In genomic region chr16:69553332-69553731, GRCh38 we compare ENCODE assay signal across 21 cellular contexts. TPM values are rescaled to one million over a fixed set of nuclear protein-coding genes. Genes with fewer than 3 reads are reported as not detected.
A peak's percentile ranks its signal among the peaks of the same experiment; 100 is the strongest.
DNase-seq lines count a peak whose midpoint lies in the region; ATAC-seq, FAIRE-seq and TF ChIP-seq lines count a peak whose summit lies in the region.
"Had no signal": no experiment of that assay in that cellular context is flagged by ENCODE, and none has a peak within 500 bp of the region (broad histone marks: within the 10 kb centered on the region; RNA-seq: fewer than 3 reads in every experiment).

No MANE protein-coding gene starts in this region.

- no peak overlapping the region for H3K4me3 Mint-ChIP-seq in progenitor cell of endocrine pancreas (ENCODE audit: low read depth)
- H3K4me3 Mint-ChIP-seq: B cell, GM23338 had no signal

- no peaks in the 10 kb centered on the region for H4K20me1 ChIP-seq in H1 (replicated peaks in 1 of 2; ENCODE audit: control insufficient read depth in 1 of 2, insufficient read depth in 2 of 2, low read length in 2 of 2)

- no peak overlapping the region for H3K27ac ChIP-seq in H1 (ENCODE audit: low read depth, low read length)
- H3K27ac ChIP-seq: SK-N-MC had no signal

- peak; percentile 4 for DNase-seq in NCI-H748 (lab: John Stamatoyannopoulos, UW; ENCODE audit: unreplicated experiment)
- DNase-seq in NCI-H748 treated with DMSO at 0.1 percent for 48 hours (lab: John Stamatoyannopoulos, UW): no peak
- DNase-seq in NCI-H69 (lab: John Stamatoyannopoulos, UW): peak; percentile 39
- DNase-seq in H1 (ENCODE audit: low read depth in 1 of 2, low spot score in 2 of 2): no peak
- no peak for DNase-seq in progenitor cell of endocrine pancreas (ENCODE audit: low spot score, unreplicated experiment)
- DNase-seq in SW 1271 (lab: John Stamatoyannopoulos, UW): no peak
- DNase-seq: COR-L47, DMS 273 treated with DMSO at 0.1 percent for 48 hours, DND-41, KG1, NCI-H187, NCI-H2107, NCI-H526, OCI-M1, SHP77, T-helper 1 cell had no signal

- no peak for TF ChIP-seq EP300 in H1 (IDR thresholded peaks at IDR 0.05; ENCODE audit: borderline replicate concordance in 1 of 2, low read depth in 2 of 2, low read length in 2 of 2)

- no peak overlapping the region for H3K9ac ChIP-seq in H1 (replicated peaks in 1 of 4; ENCODE audit: extremely low read depth in 1 of 4, low read depth in 3 of 4, low read length in 3 of 4)

- peaks cover 2% of the 10 kb centered on the region for H3K9me3 Mint-ChIP-seq in progenitor cell of endocrine pancreas (ENCODE audit: low read depth)

- no peak overlapping the region for H2BK20ac ChIP-seq in H1 (ENCODE audit: low read length)

- H3K56ac ChIP-seq in H1 (replicated peaks; ENCODE audit: insufficient read length, low read depth, low read length): no peak overlapping the region

- no peak overlapping the region for H3K4ac ChIP-seq in H1 (replicated peaks; ENCODE audit: insufficient read length, low read depth, low read length)

- H2AFZ ChIP-seq in H1 (ENCODE audit: low read length): peak overlapping the region; percentile 45; the same call in 1 of the 2 replicates
- H2AFZ ChIP-seq: GM23338 had no signal

- TF ChIP-seq POLR2A in H1 (IDR thresholded peaks at IDR 0.05; ENCODE audit: control extremely low read depth in 1 of 2, low read depth in 2 of 2, low read length in 2 of 2): no peak

- H3K23ac ChIP-seq in H1 (ENCODE audit: insufficient read length): no peak overlapping the region

- no peaks in the 10 kb centered on the region for H3K36me3 Mint-ChIP-seq in progenitor cell of endocrine pancreas (ENCODE audit: insufficient read depth)

- TF ChIP-seq RAD21 in H1 (IDR thresholded peaks at IDR 0.05 in 1 of 2, conservative IDR thresholded peaks at IDR 0.05 in 1 of 2; ENCODE audit: low read depth in 2 of 2, low read length in 2 of 2): no peak

- H3K4me1 Mint-ChIP-seq in progenitor cell of endocrine pancreas (ENCODE audit: low read depth): peaks cover 3% of the 10 kb centered on the region

- H3K79me1 ChIP-seq in H1 (ENCODE audit: low read depth, low read length): no peaks in the 10 kb centered on the region

- no peak overlapping the region for H2BK5ac ChIP-seq in H1 (ENCODE audit: low read depth, low read length)

- H3K27me3 ChIP-seq in H1 (replicated peaks in 1 of 4; ENCODE audit: control insufficient read depth in 3 of 4, extremely low read depth in 1 of 4, insufficient read depth in 3 of 4, low read length in 3 of 4): no peaks in the 10 kb centered on the region

- no peak overlapping the region for H3K18ac ChIP-seq in H1 (ENCODE audit: extremely low read depth, low read length)

- no peak overlapping the region for H3K14ac ChIP-seq in H1 (ENCODE audit: insufficient read length)

- no peak overlapping the region for H2AK5ac ChIP-seq in H1 (ENCODE audit: low read depth, low read length)

- peak overlapping the region; percentile 63 for H3K27ac Mint-ChIP-seq in progenitor cell of endocrine pancreas
- H3K27ac Mint-ChIP-seq: B cell, GM23338 had no signal

- H3K4me1 ChIP-seq in H1 (replicated peaks in 1 of 4; ENCODE audit: control insufficient read depth in 3 of 4, insufficient read depth in 4 of 4, low read length in 3 of 4): peaks cover 0 to 3% (median 1%) of the 10 kb centered on the region in 4 experiments; a peak in 2 of 7 replicates

- no peak overlapping the region for H3K4me2 ChIP-seq in H1 (ENCODE audit: insufficient read depth in 1 of 2, low read depth in 2 of 2, low read length in 2 of 2)
- H3K4me2 ChIP-seq: GM23338 had no signal

- no peak overlapping the region for H2BK120ac ChIP-seq in H1 (replicated peaks; ENCODE audit: low read depth, low read length)

- H3K23me2 ChIP-seq in H1 (ENCODE audit: low read depth, low read length): no peaks in the 10 kb centered on the region

- H4K5ac ChIP-seq in H1 (ENCODE audit: insufficient read length, low read depth, low read length): no peak overlapping the region

- no peaks in the 10 kb centered on the region for H3K36me3 ChIP-seq in H1 (ENCODE audit: control insufficient read depth in 2 of 4, insufficient read depth in 4 of 4, low read length in 3 of 4)

- no peaks in the 10 kb centered on the region for H3K27me3 Mint-ChIP-seq in progenitor cell of endocrine pancreas
- H3K27me3 Mint-ChIP-seq: B cell had no signal

- no peak for ATAC-seq in HG03159 (IDR thresholded peaks at IDR 0.05; ENCODE audit: unreplicated experiment)
- no peak for ATAC-seq in GM18517 (IDR thresholded peaks at IDR 0.05; ENCODE audit: unreplicated experiment)
- ATAC-seq: GM23338 had no signal

- H3K79me2 ChIP-seq in H1 (ENCODE audit: control insufficient read depth in 1 of 2, insufficient read depth in 2 of 2, low read length in 2 of 2): no peaks in the 10 kb centered on the region

- POLR2A ChIA-PET in H1 (lab: Charles Lee; ENCODE audit: partially characterized antibody): interaction anchor here (1.1 to 1.4 kb wide), 2 partner anchors 10 kb away, joined by 4 to 5 read pairs; no protein-coding TSS in a partner anchor

- no peaks in the 10 kb centered on the region for H3K9me3 ChIP-seq in H1 (ENCODE audit: insufficient read depth in 2 of 2, low read depth in 1 of 2, low read length in 1 of 2)

- H4K91ac ChIP-seq in H1 (replicated peaks; ENCODE audit: insufficient read length, low read length): no peak overlapping the region

- no peak for FAIRE-seq in H1 (lab: Jason Lieb, UNC)

- no peak overlapping the region for H2BK15ac ChIP-seq in H1 (ENCODE audit: low read length)

- no peak overlapping the region for H2BK12ac ChIP-seq in H1 (ENCODE audit: low read depth, low read length)

- WGBS in H1 (ENCODE audit: extremely low coverage in 1 of 2, insufficient coverage in 1 of 2, insufficient read length in 1 of 2, insufficient replicate concordance in 2 of 2, low coverage in 1 of 2, low lambda C conversion rate in 2 of 2, missing lambda C conversion rate in 1 of 2), 2 experiments: 90% methylated on average over 4 of the region's 4 CpGs; no CpG with 5 or more reads in 1 of the 2 experiments

- CTCF ChIA-PET in H1 (lab: Charles Lee; ENCODE audit: partially characterized antibody): interaction anchor here (0.6 to 1.0 kb wide), 3 partner anchors 11 to 155 kb away, joined by 3 to 4 read pairs (median 3); no protein-coding TSS in a partner anchor

- H4K8ac ChIP-seq in H1 (ENCODE audit: extremely low read depth, insufficient read depth, low read length): no peak overlapping the region

- H3K4me3 ChIP-seq in H1 (ENCODE audit: extremely low read depth in 1 of 4, insufficient read depth in 2 of 4, low read depth in 3 of 4, low read length in 4 of 4): no peak overlapping the region
- H3K4me3 ChIP-seq: GM23338, SK-N-MC had no signal

- TF ChIP-seq CTCF in H1 (IDR thresholded peaks at IDR 0.05; ENCODE audit: control extremely low read depth in 1 of 3, insufficient read depth in 1 of 3, low read depth in 1 of 3, low read length in 3 of 3) (no peak), progenitor cell of endocrine pancreas (IDR thresholded peaks at IDR 0.05; ENCODE audit: unreplicated experiment) (no peak)

TF ChIP-seq in H1, 55 proteins besides CTCF, POLR2A, EP300 and RAD21:
- TF ChIP-seq SP4 (IDR thresholded peaks at IDR 0.05; ENCODE audit: low read length): no peak
- no peak for TF ChIP-seq FOSL1 (IDR thresholded peaks at IDR 0.05; ENCODE audit: insufficient read depth, low read depth, low read length)

RNA-seq across cellular contexts. Expression of gene NFAT5, which starts 12.4 kb away (rescaled TPM):
- 25.4 and 29.0 TPM in 2 replicates for total RNA-seq in H1 (2021; fragmentation: NEBNext Ultra II Directional; extraction: Animal tissue kit (Norgen Biotek cat#: 25700))
- polyA plus RNA-seq in H1 (2011; rRNA removed): 6.0 and 8.9 TPM in 2 replicates
- 7.8 TPM for polyA plus RNA-seq in H1 (2011; cell fraction: cytosol; rRNA removed)
- polyA plus RNA-seq in H1 (2011; cell fraction: nucleus; rRNA removed): 20.9 TPM
- polyA plus RNA-seq in H1 (2012, experiment 1 of 2): 4.2 to 9.5 TPM (median 7.2 TPM) in 4 replicates
- 0.35 TPM for polyA plus RNA-seq in H1 (2012, experiment 2 of 2)
- 15.8 TPM for polyA plus RNA-seq in H1 (2013, experiment 1 of 2)
- polyA plus RNA-seq in H1 (2013, experiment 2 of 2): 14.0 TPM
- polyA minus RNA-seq in H1 (2011; rRNA and poly(A)+ RNA removed): 66.3 and 85.1 TPM in 2 replicates
- 21.1 TPM for polyA minus RNA-seq in H1 (2011; cell fraction: cytosol; rRNA and poly(A)+ RNA removed)
- polyA minus RNA-seq in H1 (2011; cell fraction: nucleus; rRNA and poly(A)+ RNA removed): 54.5 TPM
- 41.2 and 45.2 TPM in 2 replicates for total RNA-seq in progenitor cell of endocrine pancreas

Comparison
In these comparisons a context has a peak if more than half of its experiments do, and no peak if none do; other contexts are left out.
1. DNase-seq: peak in NCI-H748 (single experiment) and NCI-H69 (single experiment); none in NCI-H748 treated with DMSO at 0.1 percent for 48 hours (single experiment), H1 (0 of 2), progenitor cell of endocrine pancreas (single experiment) and SW 1271 (0 of 2).